1 cellular context compared by ENCODE assay signal in genomic region chr3:15629860-15630597, GRCh38.
A peak's percentile ranks its signal among the peaks of the same experiment; 100 is the strongest.
TF ChIP-seq lines count a peak whose summit lies in the region.

No MANE protein-coding gene starts in this region.

TF ChIP-seq in K562, 482 proteins besides CTCF, POLR2A, EP300 and RAD21 (continued from another document):
- peak; percentile 22; the same call in 1 of the 2 replicates for TF ChIP-seq CHAMP1 (IDR thresholded peaks at IDR 0.05)
- TF ChIP-seq RBBP5 (IDR thresholded peaks at IDR 0.05; ENCODE audit: borderline replicate concordance, insufficient read depth, low read length, poor library complexity, severe bottlenecking) = no peak
